10 cellular contexts compared by ENCODE assay signal in the genomic region with DNA sequence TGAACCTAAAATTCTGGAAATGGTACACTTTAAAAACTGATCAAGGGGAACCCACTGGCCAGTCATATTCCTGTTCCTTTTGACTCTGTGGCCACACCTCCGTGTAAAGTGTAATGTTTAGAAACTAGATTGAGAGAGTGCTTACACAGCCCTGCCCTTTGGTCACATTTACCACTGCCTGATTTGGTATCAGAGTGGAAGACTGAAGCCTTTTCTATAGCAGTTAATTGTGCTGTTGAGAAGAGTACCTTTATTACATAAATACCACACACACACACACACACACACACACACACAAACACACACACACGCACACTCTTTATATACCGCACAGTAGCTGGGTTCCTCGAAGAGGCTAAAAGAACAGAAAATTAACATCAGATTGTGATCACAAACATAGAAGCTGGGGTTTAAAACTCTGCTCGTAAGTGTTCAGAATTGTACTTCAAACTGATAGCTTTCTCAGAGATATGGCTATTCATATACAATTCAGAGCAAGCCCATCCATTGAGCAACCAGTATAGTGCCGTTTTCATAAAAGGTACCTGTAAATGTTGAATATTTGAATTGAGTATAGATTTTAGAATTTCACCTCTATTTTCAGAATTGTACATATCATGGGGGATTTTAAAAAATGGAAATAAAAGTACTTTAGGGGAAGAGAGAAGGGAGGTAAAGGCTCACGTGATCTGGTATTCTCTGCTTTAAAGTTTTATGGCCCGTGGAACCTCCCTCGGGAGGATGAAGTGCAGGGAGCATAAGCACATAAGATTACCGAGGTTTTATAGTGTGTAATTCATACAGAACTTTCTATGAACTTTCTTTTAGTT. TPM values are rescaled to one million over a fixed set of nuclear protein-coding genes. Genes with fewer than 3 reads are reported as not detected.
DNase-seq lines count a peak whose midpoint lies in the region; ATAC-seq and TF ChIP-seq lines count a peak whose summit lies in the region.
"Had no signal": no experiment of that assay in that cellular context is flagged by ENCODE, and none has a peak within 500 bp of the region (broad histone marks: within the 10 kb centered on the region; RNA-seq: fewer than 3 reads in every experiment).

No MANE protein-coding gene starts in this region.

- H3K4me3 ChIP-seq in MM.1S (ENCODE audit: low read length) (peak overlapping the region; percentile 10), right lobe of liver (peak overlapping the region in 1 of 3 donors; percentile 11), OCI-LY7 (ENCODE audit: low read depth, low read length, poor library complexity, severe bottlenecking) (no peak overlapping the region), mammary epithelial cell (replicated peaks in 1 of 3; ENCODE audit: insufficient read depth in 1 of 3, low read depth in 2 of 3, low read length in 3 of 3) (no peak overlapping the region)
- H3K4me3 ChIP-seq: suprapubic skin had no signal

- H3K9ac ChIP-seq in MM.1S (ENCODE audit: low read length) (no peak overlapping the region), mammary epithelial cell (ENCODE audit: insufficient read depth, low read length) (no peak overlapping the region)

- POLR2A ChIA-PET in GM10248 (lab: Yijun Ruan, JAX) (no interaction called here), OCI-LY7 (lab: Charles Lee) (no interaction called here)

- in situ Hi-C loops in mammary epithelial cell (cut with MboI; ENCODE audit: low sequenced_read_pairs in 2 of 2): no loop called here

- H3K27me3 ChIP-seq in MM.1S (replicated peaks; ENCODE audit: insufficient read depth, low read length) (no peaks in the 10 kb centered on the region), right lobe of liver (no peaks in the 10 kb centered on the region), mammary epithelial cell (ENCODE audit: insufficient read depth, low read length) (no peaks in the 10 kb centered on the region)
- H3K27me3 ChIP-seq: suprapubic skin had no signal

- CTCF ChIA-PET in GM10248 (lab: Yijun Ruan, JAX): no interaction called here
- CTCF ChIA-PET in OCI-LY7 (lab: Charles Lee; ENCODE audit: unreplicated experiment): no interaction called here
- CTCF ChIA-PET in mammary epithelial cell (lab: Charles Lee; ENCODE audit: low non-redundant PET): no interaction called here

- dilution Hi-C loops in mammary epithelial cell (cut with HindIII; ENCODE audit: low sequenced_read_pairs): loop anchor here (5.0 kb wide), 1 partner anchor 55 kb away; no protein-coding TSS in a partner anchor

- H4K20me1 ChIP-seq in MM.1S (ENCODE audit: insufficient read depth, low read length) (no peaks in the 10 kb centered on the region), OCI-LY7 (ENCODE audit: insufficient read depth, low read length) (peaks cover 15% of the 10 kb centered on the region; the same call in 1 of the 2 replicates), mammary epithelial cell (ENCODE audit: insufficient read depth, low read length) (no peaks in the 10 kb centered on the region)

- H3K4me1 ChIP-seq in MM.1S (ENCODE audit: low read length) (peaks cover 50% of the 10 kb centered on the region), right lobe of liver (peaks cover 0 to 52% (median 15%) of the 10 kb centered on the region in 4 donors), OCI-LY7 (ENCODE audit: insufficient read depth, low read length, poor library complexity, severe bottlenecking) (peaks cover 11% of the 10 kb centered on the region), mammary epithelial cell (ENCODE audit: insufficient read depth, low read length) (no peaks in the 10 kb centered on the region)

- 31% methylated on average over 10 of the region's 10 CpGs for WGBS in right lobe of liver (ENCODE audit: insufficient coverage, low coverage, low lambda C conversion rate, missing lambda C conversion rate)
- WGBS in mammary epithelial cell (ENCODE audit: low coverage, missing lambda C conversion rate): 97% methylated on average over 10 of the region's 10 CpGs

- no peak overlapping the region for H2AFZ ChIP-seq in MM.1S (ENCODE audit: low read length)
- H2AFZ ChIP-seq in OCI-LY7 (ENCODE audit: low read length): no peak overlapping the region
- H2AFZ ChIP-seq in mammary epithelial cell (ENCODE audit: low read depth, low read length): no peak overlapping the region

- intact Hi-C loops in right lobe of liver (cut with DNase I): no loop called here
- intact Hi-C loops in OCI-LY7 (cut with micrococcal nuclease; ENCODE audit: unreplicated experiment): no loop called here
- intact Hi-C loops in mammary epithelial cell (cut with micrococcal nuclease): no loop called here

- H3K9me3 ChIP-seq in MM.1S (replicated peaks; ENCODE audit: insufficient read depth, low read length) (no peaks in the 10 kb centered on the region), right lobe of liver (no peaks in the 10 kb centered on the region), OCI-LY7 (ENCODE audit: low read length) (no peaks in the 10 kb centered on the region), mammary epithelial cell (replicated peaks; ENCODE audit: insufficient read depth, low read length) (no peaks in the 10 kb centered on the region)
- H3K9me3 ChIP-seq: suprapubic skin had no signal

- peak overlapping the region; percentile 74 for H3K4me2 ChIP-seq in MM.1S (ENCODE audit: low read depth, low read length)
- H3K4me2 ChIP-seq in OCI-LY7 (ENCODE audit: low read length): no peak overlapping the region
- H3K4me2 ChIP-seq in mammary epithelial cell (ENCODE audit: insufficient read depth, low read depth, low read length): no peak overlapping the region

- H3K79me2 ChIP-seq in MM.1S (ENCODE audit: low read length) (peaks cover 68% of the 10 kb centered on the region), OCI-LY7 (ENCODE audit: insufficient read depth, low read depth, low read length) (peaks cover 12% of the 10 kb centered on the region; the same call in 1 of the 2 replicates), mammary epithelial cell (ENCODE audit: insufficient read depth, low read length) (peaks cover 36% of the 10 kb centered on the region)

- BruUV-seq in OCI-LY7 (replicated peaks; lab: Mats Ljungman, UMichigan) (no TSS peak), mammary epithelial cell (replicated peaks; lab: Mats Ljungman, UMichigan) (no TSS peak)

- TF ChIP-seq POLR2A in right lobe of liver (IDR thresholded peaks at IDR 0.05): peak; percentile 63

- H3K9me2 ChIP-seq in MM.1S (replicated peaks; ENCODE audit: insufficient read depth, low read length) (no peaks in the 10 kb centered on the region), OCI-LY7 (ENCODE audit: insufficient read depth, low read length) (no peaks in the 10 kb centered on the region)

- DNase-seq in GM10248 (ENCODE audit: extremely low spot score) (peak; percentile 28), MM.1S (peak; percentile 76), right lobe of liver (peak in 1 of 3 donors; percentile 75), OCI-LY7 (ENCODE audit: low spot score) (no peak), retina (no peak), GM03348 (ENCODE audit: low spot score) (no peak), mammary epithelial cell (no peak)

- no peak for TF ChIP-seq CTCF in GM10248 (IDR thresholded peaks at IDR 0.05; ENCODE audit: control extremely low read depth, extremely low read depth, low read depth, missing control alignments)
- TF ChIP-seq CTCF in MM.1S (IDR thresholded peaks at IDR 0.05; ENCODE audit: low read length): no peak
- no peak for TF ChIP-seq CTCF in right lobe of liver (IDR thresholded peaks at IDR 0.05)
- TF ChIP-seq CTCF in OCI-LY7 (conservative IDR thresholded peaks at IDR 0.05; ENCODE audit: low read length): no peak
- no peak for TF ChIP-seq CTCF in mammary epithelial cell (conservative IDR thresholded peaks at IDR 0.05 in 1 of 2, IDR thresholded peaks at IDR 0.05 in 1 of 2; ENCODE audit: extremely low read depth in 1 of 2, insufficient read depth in 1 of 2, low read depth in 1 of 2, low read length in 2 of 2)

- H3K36me3 ChIP-seq in MM.1S (replicated peaks; ENCODE audit: insufficient read depth, low read length) (no peaks in the 10 kb centered on the region), right lobe of liver (no peaks in the 10 kb centered on the region), OCI-LY7 (ENCODE audit: insufficient read depth, low read length) (peaks cover 17% of the 10 kb centered on the region; the same call in 1 of the 2 replicates), mammary epithelial cell (ENCODE audit: insufficient read depth, low read length) (no peaks in the 10 kb centered on the region)

- peaks cover 36% of the 10 kb centered on the region for H3F3A ChIP-seq in MM.1S (ENCODE audit: insufficient read depth, low read length)

- ATAC-seq in GM21447 (IDR thresholded peaks at IDR 0.05; ENCODE audit: unreplicated experiment) (peak; percentile 81), right lobe of liver (peak; percentile 84 to 96 (median 89))

- peak overlapping the region; percentile 29; the same call in 1 of the 2 replicates for H3K27ac ChIP-seq in MM.1S (ENCODE audit: low read length)
- peak overlapping the region; percentile 18 to 94 (median 89) for H3K27ac ChIP-seq in right lobe of liver
- H3K27ac ChIP-seq in OCI-LY7 (ENCODE audit: low read depth, low read length, poor library complexity, severe bottlenecking): no peak overlapping the region
- H3K27ac ChIP-seq in mammary epithelial cell (ENCODE audit: insufficient read depth, low read depth, low read length): no peak overlapping the region
- H3K27ac ChIP-seq: suprapubic skin, VCaP had no signal

RNA-seq across cellular contexts. Expression of gene CAMTA1, which starts 37.5 kb away (rescaled TPM):
- total RNA-seq in right lobe of liver (10 to 100 TPM; 32.3 to 49.4 (median 37.2) TPM), OCI-LY7 (2022) (73.3 and 80.8 TPM in 2 replicates), mammary epithelial cell (10 to 100 TPM; 49.5 to 85.1 TPM)
- 40.2 and 43.9 TPM in 2 replicates for total RNA-seq in OCI-LY7 (2014; rRNA removed; shearing (Covaris generic))
- 45.8 TPM for polyA plus RNA-seq in mammary epithelial cell
- polyA minus RNA-seq in mammary epithelial cell: 60.3 TPM

Comparison
In these comparisons a context has a peak if more than half of its experiments do, and no peak if none do; other contexts are left out.
1. DNase-seq: peak in GM10248 (single experiment) and MM.1S (single experiment); none in OCI-LY7 (single experiment), retina (single experiment), GM03348 (single experiment) and mammary epithelial cell (single experiment).
2. H3K27ac ChIP-seq: peak in MM.1S (single experiment) and right lobe of liver (3 of 3); none in OCI-LY7 (single experiment) and mammary epithelial cell (single experiment).